ENCODE assay signal across 8 cellular contexts in the genomic region with DNA sequence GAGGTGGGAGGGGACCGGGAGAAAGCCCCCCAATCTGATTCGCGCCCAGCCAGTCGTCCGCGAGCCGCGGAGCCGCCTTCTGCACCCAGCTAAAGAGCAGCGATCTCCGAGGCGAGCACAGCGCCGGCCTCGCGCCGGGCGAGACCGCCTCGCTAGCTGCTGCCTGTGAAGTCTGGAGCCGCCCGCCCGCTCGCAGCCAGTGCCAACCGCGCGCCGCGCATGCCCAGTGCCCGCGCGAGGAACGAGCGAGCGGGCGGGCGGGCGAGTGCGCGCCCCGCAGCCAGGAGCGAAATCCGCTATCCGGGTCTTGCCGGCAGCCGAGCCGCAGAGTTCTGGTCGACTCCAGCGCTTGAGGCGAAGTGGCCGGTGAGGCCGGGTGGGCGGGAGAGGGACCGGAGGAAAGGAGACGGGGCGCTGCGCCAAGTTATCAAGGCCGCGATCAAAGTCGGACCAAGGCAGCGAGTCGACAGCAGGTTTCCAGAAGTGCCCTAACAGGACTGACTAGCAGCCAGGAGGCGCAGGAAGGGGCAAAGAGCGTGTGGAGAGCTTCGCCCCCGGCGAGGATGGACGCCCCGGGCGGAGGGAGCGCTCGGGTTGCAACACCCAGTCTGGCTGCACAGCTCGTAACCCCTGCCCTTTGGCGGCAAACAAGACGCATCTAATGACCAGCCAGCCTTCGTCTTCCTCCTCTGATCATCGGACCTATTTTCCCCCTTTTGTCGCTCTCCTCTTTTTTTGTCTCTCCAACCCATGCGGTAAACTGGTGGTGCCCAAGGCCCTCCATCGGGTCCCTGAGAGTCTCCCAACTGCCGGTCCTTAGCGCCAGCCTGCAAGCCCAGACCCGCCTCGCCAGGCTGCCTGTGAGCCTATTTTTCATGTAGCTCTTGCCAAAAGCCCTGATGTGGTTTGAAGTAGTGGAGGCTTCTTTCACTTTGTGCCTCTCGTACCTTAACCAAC. TPM values are rescaled to one million over a fixed set of nuclear protein-coding genes. Genes with fewer than 3 reads are reported as not detected.
A peak's percentile ranks its signal among the peaks of the same experiment; 100 is the strongest.
DNase-seq lines count a peak whose midpoint lies in the region; ATAC-seq and TF ChIP-seq lines count a peak whose summit lies in the region.

A gene (minus strand): TSS at position 174 of the 957 bp plus-strand sequence. CDS start 106,437 bp downstream, outside the sequence.

- peak; percentile 97 for TF ChIP-seq POLR2A in right lobe of liver (IDR thresholded peaks at IDR 0.05)

- DNase-seq in NCI-H526 treated with DMSO at 0.1 percent for 48 hours (lab: John Stamatoyannopoulos, UW) (peak; percentile 86), dorsolateral prefrontal cortex (peak; percentile 83 to 94 (median 88)), right lobe of liver (peak; percentile 92 to 95 (median 93))
- peak; percentile 86 to 89 for DNase-seq in activated CD4-positive, alpha-beta T cell treated with anti-CD3 and anti-CD28 coated beads, Interleukin-2, amount 50 U/mL, for 48 hours
- peak; percentile 88 for DNase-seq in stimulated activated CD4-positive, alpha-beta T cell treated with anti-CD3 and anti-CD28 coated beads, Interleukin-4, amount 100 ng/mL, for 24 hours

- ATAC-seq in GM19351 (IDR thresholded peaks at IDR 0.05; ENCODE audit: unreplicated experiment) (peak; percentile 88), HG03469 (IDR thresholded peaks at IDR 0.05; ENCODE audit: unreplicated experiment) (peak; percentile 90), right lobe of liver (peak; percentile 87 to 91 (median 90))

- H3K9me3 ChIP-seq in BLaER1 treated with 17β-estradiol and CSF1 and Interleukin-3, amounts not matched to agents 10 nM and 100 nM (replicated peaks in 1 of 11) = peaks cover 0 to 5% (median 0%) of the 10 kb centered on the region in 11 experiments; a peak in 1 of 22 replicates
- H3K9me3 ChIP-seq in right lobe of liver = no peaks in the 10 kb centered on the region

- intact Hi-C loops in dorsolateral prefrontal cortex (cut with DNase I) = loop anchor here (2.0 to 10.0 kb wide), 3 partner anchors 65 to 197 kb away; no protein-coding TSS in a partner anchor
- intact Hi-C loops in right lobe of liver (cut with DNase I) = no loop called here

- peak within 1 kb of the TSS; percentile 55 to 75 (median 67) for H3K4me3 ChIP-seq in BLaER1 treated with 17β-estradiol and CSF1 and Interleukin-3, amounts not matched to agents 10 nM and 100 nM
- H3K4me3 ChIP-seq in dorsolateral prefrontal cortex (peak within 1 kb of the TSS; percentile 64 to 95 (median 84)), right lobe of liver (peak within 1 kb of the TSS; percentile 78 to 86 (median 86))

- peaks cover 0 to 6% (median 0%) of the 10 kb centered on the region in 11 experiments; a peak in 1 of 22 replicates for H3K36me3 ChIP-seq in BLaER1 treated with 17β-estradiol and CSF1 and Interleukin-3, amounts not matched to agents 10 nM and 100 nM
- H3K36me3 ChIP-seq in right lobe of liver = no peaks in the 10 kb centered on the region

- H3K9ac ChIP-seq in BLaER1 treated with 17β-estradiol and CSF1 and Interleukin-3, amounts not matched to agents 10 nM and 100 nM = peak within 1 kb of the TSS; percentile 65 to 93 (median 76)

- WGBS in right lobe of liver (ENCODE audit: insufficient coverage, low coverage, low lambda C conversion rate, missing lambda C conversion rate) = under 1% methylated on average over 36 of the region's 85 CpGs

- peak within 1 kb of the TSS in 10 of 11 experiments; percentile 33 to 73 (median 47); a peak in 14 of 22 replicates for H3K27ac ChIP-seq in BLaER1 treated with 17β-estradiol and CSF1 and Interleukin-3, amounts not matched to agents 10 nM and 100 nM
- H3K27ac ChIP-seq in dorsolateral prefrontal cortex (peak within 1 kb of the TSS; percentile 73 to 97 (median 90)), right lobe of liver (peak within 1 kb of the TSS; percentile 90 to 95 (median 95))

- peaks cover 7 to 33% (median 24%) of the 10 kb centered on the region in 11 experiments; a peak in 21 of 22 replicates for H3K27me3 ChIP-seq in BLaER1 treated with 17β-estradiol and CSF1 and Interleukin-3, amounts not matched to agents 10 nM and 100 nM
- H3K27me3 ChIP-seq in dorsolateral prefrontal cortex (no peaks in the 10 kb centered on the region), right lobe of liver (no peaks in the 10 kb centered on the region)

- H3K4me1 ChIP-seq in BLaER1 treated with 17β-estradiol and CSF1 and Interleukin-3, amounts not matched to agents 10 nM and 100 nM = peaks cover 7 to 19% (median 10%) of the 10 kb centered on the region in 10 experiments
- H3K4me1 ChIP-seq in right lobe of liver = peaks cover 0 to 9% (median 0%) of the 10 kb centered on the region in 4 donors

- H4K20me1 ChIP-seq in BLaER1 treated with 17β-estradiol and CSF1 and Interleukin-3, amounts not matched to agents 10 nM and 100 nM = peaks cover 0 to 19% (median 0%) of the 10 kb centered on the region in 11 experiments; a peak in 2 of 22 replicates

- peak within 1 kb of the TSS; percentile 87 to 99 (median 98) for H3K4me2 ChIP-seq in BLaER1 treated with 17β-estradiol and CSF1 and Interleukin-3, amounts not matched to agents 10 nM and 100 nM

- TF ChIP-seq CTCF in dorsolateral prefrontal cortex (IDR thresholded peaks at IDR 0.05 in 54 of 56, conservative IDR thresholded peaks at IDR 0.05 in 2 of 56; ENCODE audit: low read depth in 1 of 56, partially characterized antibody in 56 of 56) = peak in 36 of 56 donors; percentile 5 to 58 (median 28)
- TF ChIP-seq CTCF in right lobe of liver (IDR thresholded peaks at IDR 0.05) = peak in 2 of 4 donors; percentile 8 to 13

RNA-seq across cellular contexts. Expression of the gene that starts here (rescaled TPM):
- total RNA-seq in dorsolateral prefrontal cortex (10 to 100 TPM; 15.8 to 61.8 (median 29.0) TPM), right lobe of liver (10 to 100 TPM; 21.3 to 44.8 (median 28.2) TPM)

Comparison
In these comparisons a context has a peak if more than half of its experiments do, and no peak if none do; other contexts are left out.
1. Peak in every context shown above with its lines: DNase-seq, ATAC-seq, H3K4me3 ChIP-seq and H3K27ac ChIP-seq.
2. intact Hi-C loops: an anchor here in dorsolateral prefrontal cortex (2.0 to 10.0 kb wide); none called in right lobe of liver.